ENCODE assay signal across 14 cellular contexts in genomic region chr6:129890164-129890563, GRCh38. TPM values are rescaled to one million over a fixed set of nuclear protein-coding genes. Genes with fewer than 3 reads are reported as not detected.
DNase-seq lines count a peak whose midpoint lies in the region; ATAC-seq and TF ChIP-seq lines count a peak whose summit lies in the region.
"Had no signal": no experiment of that assay in that cellular context is flagged by ENCODE, and none has a peak within 500 bp of the region (broad histone marks: within the 10 kb centered on the region; RNA-seq: fewer than 3 reads in every experiment).

No MANE protein-coding gene starts in this region.

- H3K9me3 ChIP-seq in SJSA1 (replicated peaks) (no peaks in the 10 kb centered on the region), upper lobe of left lung (no peaks in the 10 kb centered on the region)

- H3K27ac ChIP-seq in SJSA1 (peak overlapping the region; percentile 10), upper lobe of left lung (no peak overlapping the region), dorsolateral prefrontal cortex (no peak overlapping the region)

- H3K27me3 Mint-ChIP-seq in immature natural killer cell (ENCODE audit: low read depth in 3 of 3) = peaks cover 0 to 5% (median 2%) of the 10 kb centered on the region in 3 donors

- 42 to 55% methylated on average over 2 of the region's 2 CpGs for WGBS in upper lobe of left lung, 2 donors

- no peaks in the 10 kb centered on the region for H3K4me1 Mint-ChIP-seq in immature natural killer cell
- H3K4me1 Mint-ChIP-seq: GM23338, natural killer cell had no signal

- no peak for TF ChIP-seq EP300 in upper lobe of left lung (IDR thresholded peaks at IDR 0.05)

- H3K9me3 Mint-ChIP-seq in immature natural killer cell = no peaks in the 10 kb centered on the region
- H3K9me3 Mint-ChIP-seq: GM23338, natural killer cell had no signal

- DNase-seq in AG08395 (ENCODE audit: low spot score) (peak; percentile 20), SJSA1 (ENCODE audit: low read depth in 1 of 2, low spot score in 2 of 2) (peak in 1 of 2 experiments; percentile 51), fibroblast of pulmonary artery (ENCODE audit: low read depth) (peak; percentile 30), immature natural killer cell (no peak), upper lobe of left lung (no peak), NCI-H82 treated with DMSO at 0.1 percent for 48 hours (lab: John Stamatoyannopoulos, UW; ENCODE audit: unreplicated experiment) (no peak), dorsolateral prefrontal cortex (no peak)
- DNase-seq: cerebellar nuclear complex, natural killer cell, NCI-H1694 treated with DMSO at 0.1 percent for 48 hours, SHP77 had no signal

- TF ChIP-seq CTCF in fibroblast of pulmonary artery (IDR thresholded peaks at IDR 0.05; ENCODE audit: low read length, missing control alignments) = no peak
- TF ChIP-seq CTCF in upper lobe of left lung (IDR thresholded peaks at IDR 0.05) = no peak
- no peak for TF ChIP-seq CTCF in dorsolateral prefrontal cortex (IDR thresholded peaks at IDR 0.05 in 54 of 56, conservative IDR thresholded peaks at IDR 0.05 in 2 of 56; ENCODE audit: low read depth in 1 of 56, partially characterized antibody in 56 of 56)

- H3K4me3 Mint-ChIP-seq in immature natural killer cell = no peak overlapping the region
- H3K4me3 Mint-ChIP-seq: GM23338, natural killer cell had no signal

- peak; percentile 45 for ATAC-seq in GM21717 (IDR thresholded peaks at IDR 0.05; ENCODE audit: unreplicated experiment)
- ATAC-seq in upper lobe of left lung (ENCODE audit: low FRiP score in 2 of 2) = no peak
- ATAC-seq: GM23338, natural killer cell had no signal

- H3K27ac Mint-ChIP-seq in immature natural killer cell = no peak overlapping the region
- H3K27ac Mint-ChIP-seq: GM23338, natural killer cell had no signal

- intact Hi-C loops in dorsolateral prefrontal cortex (cut with DNase I) = loop anchor here (5.0 kb wide), 2 partner anchors 47 to 132 kb away; no protein-coding TSS in a partner anchor

- H3K36me3 Mint-ChIP-seq in immature natural killer cell = no peaks in the 10 kb centered on the region
- H3K36me3 Mint-ChIP-seq: natural killer cell had no signal

- H3K36me3 ChIP-seq in SJSA1 (no peaks in the 10 kb centered on the region), upper lobe of left lung (no peaks in the 10 kb centered on the region)

- TF ChIP-seq POLR2A in upper lobe of left lung (IDR thresholded peaks at IDR 0.05) = no peak

- H3K4me3 ChIP-seq in SJSA1 (no peak overlapping the region), fibroblast of pulmonary artery (replicated peaks; ENCODE audit: low read depth, low read length) (no peak overlapping the region), upper lobe of left lung (no peak overlapping the region), dorsolateral prefrontal cortex (no peak overlapping the region)
- H3K4me3 ChIP-seq: GM23338 had no signal

- H3K4me1 ChIP-seq in SJSA1 (replicated peaks) (peaks cover 17% of the 10 kb centered on the region), upper lobe of left lung (no peaks in the 10 kb centered on the region)

- H3K27me3 ChIP-seq in SJSA1 (replicated peaks) = no peaks in the 10 kb centered on the region
- H3K27me3 ChIP-seq in upper lobe of left lung = no peaks in the 10 kb centered on the region
- no peaks in the 10 kb centered on the region for H3K27me3 ChIP-seq in dorsolateral prefrontal cortex

RNA-seq across cellular contexts. Expression of gene TMEM244, which starts 29.0 kb away (rescaled TPM):
- not detected in 2 replicates for total RNA-seq in SJSA1 (2014; rRNA removed; shearing (Covaris generic))
- under 1 TPM in 1 of 3 donors, not detected in 2; 0.76 TPM for polyA plus RNA-seq in immature natural killer cell
- total RNA-seq in upper lobe of left lung = not detected
- 1 to 10 TPM in 61 of 120 experiments, under 1 TPM in 5, not detected in 54; 0.88 to 4.5 (median 1.6) TPM for total RNA-seq in dorsolateral prefrontal cortex
- total RNA-seq: GM23338, natural killer cell, ureter had no signal
- polyA plus RNA-seq: GM23338 had no signal

Comparison
In these comparisons a context has a peak if more than half of its experiments do, and no peak if none do; other contexts are left out.
1. DNase-seq: peak in AG08395 (single experiment) and fibroblast of pulmonary artery (single experiment); none in immature natural killer cell (0 of 3), upper lobe of left lung (0 of 2), NCI-H82 treated with DMSO at 0.1 percent for 48 hours (single experiment) and dorsolateral prefrontal cortex (0 of 10).